1 cellular context compared by ENCODE assay signal in genomic region chr1:8740034-8740449, GRCh38.
A peak's percentile ranks its signal among the peaks of the same experiment; 100 is the strongest.
TF ChIP-seq lines count a peak whose summit lies in the region.

No MANE protein-coding gene starts in this region.

TF ChIP-seq in HepG2, 621 proteins besides CTCF, POLR2A, EP300 and RAD21 (continued from another document and continues in another):
- TF ChIP-seq PRDM4 (CRISPR knock-in tag; IDR thresholded peaks at IDR 0.05; ENCODE audit: borderline replicate concordance) (no peak), HOXD1 (CRISPR knock-in tag; IDR thresholded peaks at IDR 0.05) (0 out of 2 replicates have a peak, but pooled peaks have one; percentile 46), ZNF883 (CRISPR knock-in tag; IDR thresholded peaks at IDR 0.05; ENCODE audit: not compliant biosample characterization) (no peak), ZNF891 (CRISPR knock-in tag; IDR thresholded peaks at IDR 0.05) (no peak), NFIB (CRISPR knock-in tag; IDR thresholded peaks at IDR 0.05; ENCODE audit: borderline replicate concordance) (no peak), RNF2 (conservative IDR thresholded peaks at IDR 0.05; ENCODE audit: low read depth) (no peak), KDM4B (CRISPR knock-in tag; IDR thresholded peaks at IDR 0.05) (no peak), SRF (IDR thresholded peaks at IDR 0.05; ENCODE audit: low read depth, low read length) (no peak), ZNF569 (CRISPR knock-in tag; IDR thresholded peaks at IDR 0.05; ENCODE audit: borderline replicate concordance) (no peak), ZBTB33 (CRISPR knock-in tag; IDR thresholded peaks at IDR 0.05) (0 out of 2 replicates have a peak, but pooled peaks have one; percentile 27), TIGD3 (CRISPR knock-in tag; IDR thresholded peaks at IDR 0.05; ENCODE audit: borderline replicate concordance) (no peak), HOXA9 (CRISPR knock-in tag; IDR thresholded peaks at IDR 0.05; ENCODE audit: borderline replicate concordance) (no peak), RNF219 (CRISPR knock-in tag; IDR thresholded peaks at IDR 0.05) (no peak), ZNF749 (CRISPR knock-in tag; IDR thresholded peaks at IDR 0.05; ENCODE audit: borderline replicate concordance) (no peak), ZMAT5 (CRISPR knock-in tag; IDR thresholded peaks at IDR 0.05; ENCODE audit: borderline replicate concordance, low read depth) (no peak), PHF8 (CRISPR knock-in tag; IDR thresholded peaks at IDR 0.05) (no peak), ZNF619 (CRISPR knock-in tag; IDR thresholded peaks at IDR 0.05) (no peak), FOSL1 (CRISPR knock-in tag; IDR thresholded peaks at IDR 0.05; ENCODE audit: borderline replicate concordance) (peak; percentile 64; the same call in 1 of the 2 replicates), ISL2 (CRISPR knock-in tag; IDR thresholded peaks at IDR 0.05) (peak; percentile 72), ZNF546 (CRISPR knock-in tag; conservative IDR thresholded peaks at IDR 0.05) (no peak), ZC3H4 (CRISPR knock-in tag; IDR thresholded peaks at IDR 0.05; ENCODE audit: borderline replicate concordance) (no peak), PITX1 (CRISPR knock-in tag; IDR thresholded peaks at IDR 0.05) (no peak), ZNF512 (CRISPR knock-in tag; IDR thresholded peaks at IDR 0.05) (no peak), STAT5B (CRISPR knock-in tag; IDR thresholded peaks at IDR 0.05) (no peak), HCFC1 (IDR thresholded peaks at IDR 0.05; ENCODE audit: low read depth, low read length) (no peak), ZNF577 (CRISPR knock-in tag; IDR thresholded peaks at IDR 0.05; ENCODE audit: borderline replicate concordance, low read depth) (no peak), SRSF1 (optimal IDR thresholded peaks at IDR 0.05; ENCODE audit: low read depth, low read length) (no peak), ZNF784 (CRISPR knock-in tag; IDR thresholded peaks at IDR 0.05; ENCODE audit: borderline replicate concordance) (no peak), TARDBP (CRISPR knock-in tag; IDR thresholded peaks at IDR 0.05) (peak; percentile 44; the same call in 1 of the 2 replicates), RELA (CRISPR knock-in tag; IDR thresholded peaks at IDR 0.05) (no peak), JUND (CRISPR knock-in tag; IDR thresholded peaks at IDR 0.05) (peak; percentile 56), TEF (CRISPR knock-in tag; IDR thresholded peaks at IDR 0.05) (peak; percentile 53; the same call in 1 of the 2 replicates), AFF4 (CRISPR knock-in tag; IDR thresholded peaks at IDR 0.05) (no peak), ATF7-NPFF (CRISPR knock-in tag; IDR thresholded peaks at IDR 0.05; ENCODE audit: low read depth) (no peak), ZNF687 (CRISPR knock-in tag; IDR thresholded peaks at IDR 0.05) (no peak), ZNF589 (CRISPR knock-in tag; conservative IDR thresholded peaks at IDR 0.05) (no peak), RXRA (CRISPR knock-in tag; IDR thresholded peaks at IDR 0.05) (peak; percentile 47; the same call in 1 of the 2 replicates), NR2F6 (IDR thresholded peaks at IDR 0.05) (peak; percentile 34), NR2F6 (CRISPR knock-in tag; IDR thresholded peaks at IDR 0.05) (peak; percentile 75; the same call in 1 of the 2 replicates), YEATS4 (CRISPR knock-in tag; IDR thresholded peaks at IDR 0.05; ENCODE audit: borderline replicate concordance) (0 out of 2 replicates have a peak, but pooled peaks have one; percentile 17), TGIF2 (CRISPR knock-in tag; IDR thresholded peaks at IDR 0.05) (peak; percentile 34; the same call in 1 of the 2 replicates), KDM5A (IDR thresholded peaks at IDR 0.05; ENCODE audit: borderline replicate concordance, low read length) (no peak), HNRNPUL1 (IDR thresholded peaks at IDR 0.05; ENCODE audit: low read depth, low read length) (no peak), ZNF556 (CRISPR knock-in tag; IDR thresholded peaks at IDR 0.05; ENCODE audit: borderline replicate concordance) (no peak), MED8 (CRISPR knock-in tag; IDR thresholded peaks at IDR 0.05; ENCODE audit: insufficient replicate concordance) (no peak), ZNF672 (CRISPR knock-in tag; IDR thresholded peaks at IDR 0.05) (no peak)
